ENCODE assay signal across 14 cellular contexts in genomic region chr13:47215741-47216140, GRCh38.
DNase-seq lines count a peak whose midpoint lies in the region; ATAC-seq and TF ChIP-seq lines count a peak whose summit lies in the region.
"Had no signal": no experiment of that assay in that cellular context is flagged by ENCODE, and none has a peak within 500 bp of the region (broad histone marks: within the 10 kb centered on the region; RNA-seq: fewer than 3 reads in every experiment).

No MANE protein-coding gene starts in this region.

- H3K4me3 Mint-ChIP-seq in GM23338: no peak overlapping the region

- no peaks in the 10 kb centered on the region for H3K36me3 Mint-ChIP-seq in GM23338 (ENCODE audit: low read depth)

- in situ Hi-C loops in SK-MEL-5 (cut with HindIII; ENCODE audit: low pct_unique_long_range_greater_than_20kb, low sequenced_read_pairs): no loop called here

- DNase-seq in GM23338 (ENCODE audit: low spot score) (peak; percentile 39), SK-MEL-5 (ENCODE audit: low read depth, low spot score) (peak; percentile 9), fibroblast of mammary gland (ENCODE audit: low read depth) (peak; percentile 94), retinal pigment epithelial cell (ENCODE audit: low read depth) (peak; percentile 81), left ventricle myocardium inferior (no peak), NCI-H446 (lab: John Stamatoyannopoulos, UW) (no peak), DMS53 (lab: John Stamatoyannopoulos, UW) (no peak)
- DNase-seq: activated naive CD4-positive, alpha-beta T cell treated with anti-CD3 and anti-CD28 coated beads, Interleukin-2, amount 50 U/mL, for 16 hours; effector CD4-positive, alpha-beta T cell; Karpas-422; NCI-H446 treated with DMSO at 0.1 percent for 48 hours; tibial artery had no signal

- no peak overlapping the region for H2AFZ ChIP-seq in GM23338
- H2AFZ ChIP-seq: parathyroid adenoma had no signal

- H3K9me3 Mint-ChIP-seq in GM23338: no peaks in the 10 kb centered on the region

- TF ChIP-seq CTCF in GM23338 (conservative IDR thresholded peaks at IDR 0.05; ENCODE audit: low read depth in 2 of 2) (no peak), fibroblast of mammary gland (conservative IDR thresholded peaks at IDR 0.05; ENCODE audit: control insufficient read depth, insufficient read depth, low read depth, low read length) (no peak), retinal pigment epithelial cell (conservative IDR thresholded peaks at IDR 0.05; ENCODE audit: low read depth, low read length) (no peak), left ventricle myocardium inferior (IDR thresholded peaks at IDR 0.05; ENCODE audit: borderline replicate concordance) (no peak)

- no peak overlapping the region for H3K4me3 ChIP-seq in GM23338
- no peak overlapping the region for H3K4me3 ChIP-seq in fibroblast of mammary gland (ENCODE audit: control insufficient read depth, low read depth, low read length)
- no peak overlapping the region for H3K4me3 ChIP-seq in retinal pigment epithelial cell (ENCODE audit: low read length)
- H3K4me3 ChIP-seq in left ventricle myocardium inferior: no peak overlapping the region
- H3K4me3 ChIP-seq: tibial artery had no signal

- 0 out of 2 replicates have a peak, but pooled peaks cover 3% of the 10 kb centered on the region for H3K9me2 ChIP-seq in GM23338 (ENCODE audit: insufficient read depth)

- H3K27me3 Mint-ChIP-seq in GM23338 (ENCODE audit: insufficient read depth, low read depth, poor library complexity): no peaks in the 10 kb centered on the region

- no peak overlapping the region for H3K27ac Mint-ChIP-seq in GM23338

- no peaks in the 10 kb centered on the region for H3F3A ChIP-seq in GM23338 (replicated peaks; ENCODE audit: low read depth)

- H3K36me3 ChIP-seq in GM23338 (ENCODE audit: insufficient read depth) (no peaks in the 10 kb centered on the region), left ventricle myocardium inferior (no peaks in the 10 kb centered on the region)
- H3K36me3 ChIP-seq: tibial artery had no signal

- ATAC-seq in GM23338 (no peak), HG03175 (IDR thresholded peaks at IDR 0.05; ENCODE audit: unreplicated experiment) (no peak)

- no peaks in the 10 kb centered on the region for H3K27me3 ChIP-seq in GM23338 (ENCODE audit: insufficient read depth)
- H3K27me3 ChIP-seq in left ventricle myocardium inferior (ENCODE audit: low read depth): no peaks in the 10 kb centered on the region
- H3K27me3 ChIP-seq: tibial artery had no signal

- no peaks in the 10 kb centered on the region for H3K79me2 ChIP-seq in GM23338 (replicated peaks; ENCODE audit: insufficient read depth)
- H3K79me2 ChIP-seq: parathyroid adenoma had no signal

- H3K4me1 ChIP-seq in GM23338 (ENCODE audit: insufficient read depth) (peaks cover 9% of the 10 kb centered on the region; the same call in 1 of the 2 replicates), left ventricle myocardium inferior (no peaks in the 10 kb centered on the region)
- H3K4me1 ChIP-seq: parathyroid adenoma, tibial artery had no signal

- H3K27ac ChIP-seq in GM23338 (ENCODE audit: low read depth) (no peak overlapping the region), left ventricle myocardium inferior (replicated peaks) (no peak overlapping the region)
- H3K27ac ChIP-seq: parathyroid adenoma, tibial artery had no signal

- intact Hi-C loops in left ventricle myocardium inferior (cut with micrococcal nuclease): no loop called here

- H3K9me3 ChIP-seq in left ventricle myocardium inferior (replicated peaks): no peaks in the 10 kb centered on the region
- H3K9me3 ChIP-seq: tibial artery had no signal

- no peak overlapping the region for H3K4me2 ChIP-seq in GM23338

- H3K4me1 Mint-ChIP-seq in GM23338: peaks cover 8% of the 10 kb centered on the region

- H4K20me1 ChIP-seq in GM23338 (replicated peaks; ENCODE audit: insufficient read depth): no peaks in the 10 kb centered on the region

TF ChIP-seq in GM23338, 12 proteins besides CTCF, POLR2A, EP300 and RAD21:
- TF ChIP-seq REST (IDR thresholded peaks at IDR 0.05; ENCODE audit: unreplicated experiment) (no peak), EZH2phosphoT487 (IDR thresholded peaks at IDR 0.05; ENCODE audit: unreplicated experiment) (no peak), ZNF331 (CRISPR knock-in tag; IDR thresholded peaks at IDR 0.05; ENCODE audit: low read depth) (no peak), ETS1 (IDR thresholded peaks at IDR 0.05) (no peak)

Comparison
In these comparisons a context has a peak if more than half of its experiments do, and no peak if none do; other contexts are left out.
1. DNase-seq: peak in GM23338 (single experiment), SK-MEL-5 (single experiment), fibroblast of mammary gland (single experiment) and retinal pigment epithelial cell (single experiment); none in left ventricle myocardium inferior (single experiment), NCI-H446 (0 of 2) and DMS53 (single experiment).